1 cellular context compared by ENCODE assay signal in genomic region chr20:36050436-36051317, GRCh38.
TF ChIP-seq lines count a peak whose summit lies in the region.

No MANE protein-coding gene starts in this region.

TF ChIP-seq in WTC11, 78 proteins besides CTCF, POLR2A, EP300 and RAD21 (continued from another document):
- TF ChIP-seq USF2 (CRISPR knock-in tag; IDR thresholded peaks at IDR 0.05) (peak; percentile 94), HMGXB4 (CRISPR knock-in tag; IDR thresholded peaks at IDR 0.05) (peak; percentile 60; the same call in 1 of the 2 replicates), ELF4 (CRISPR knock-in tag; IDR thresholded peaks at IDR 0.05; ENCODE audit: low read depth) (0 out of 2 replicates have a peak, but pooled peaks have one; percentile 17), MXD4 (CRISPR knock-in tag; IDR thresholded peaks at IDR 0.05; ENCODE audit: borderline replicate concordance) (no peak), GABPB1 (CRISPR knock-in tag; IDR thresholded peaks at IDR 0.05) (peak; percentile 87), ZSCAN18 (CRISPR knock-in tag; IDR thresholded peaks at IDR 0.05) (no peak), ARID4B (CRISPR knock-in tag; IDR thresholded peaks at IDR 0.05; ENCODE audit: borderline replicate concordance) (peak; percentile 69), KAT7 (CRISPR knock-in tag; IDR thresholded peaks at IDR 0.05; ENCODE audit: borderline replicate concordance) (peak; percentile 54; the same call in 1 of the 2 replicates), ZNF416 (CRISPR knock-in tag; IDR thresholded peaks at IDR 0.05) (no peak), MAX (CRISPR knock-in tag; IDR thresholded peaks at IDR 0.05) (peak; percentile 32; the same call in 1 of the 2 replicates), CREM (CRISPR knock-in tag; IDR thresholded peaks at IDR 0.05) (0 out of 2 replicates have a peak, but pooled peaks have one; percentile 19), FOXP4 (CRISPR knock-in tag; IDR thresholded peaks at IDR 0.05) (peak; percentile 55; the same call in 1 of the 2 replicates), IRF1 (CRISPR knock-in tag; IDR thresholded peaks at IDR 0.05) (0 out of 2 replicates have a peak, but pooled peaks have one; percentile 10), MYBL2 (CRISPR knock-in tag; IDR thresholded peaks at IDR 0.05) (no peak; the same call in 1 of the 2 replicates), TEAD1 (CRISPR knock-in tag; IDR thresholded peaks at IDR 0.05) (0 out of 2 replicates have a peak, but pooled peaks have one; percentile 53), PREB (CRISPR knock-in tag; IDR thresholded peaks at IDR 0.05; ENCODE audit: borderline replicate concordance) (0 out of 2 replicates have a peak, but pooled peaks have one; percentile 57), ZNF671 (CRISPR knock-in tag; IDR thresholded peaks at IDR 0.05) (no peak), FOXP1 (CRISPR knock-in tag; IDR thresholded peaks at IDR 0.05; ENCODE audit: borderline replicate concordance) (no peak)
